Comparison of ENCODE assay signal across 18 cellular contexts in the genomic region with DNA sequence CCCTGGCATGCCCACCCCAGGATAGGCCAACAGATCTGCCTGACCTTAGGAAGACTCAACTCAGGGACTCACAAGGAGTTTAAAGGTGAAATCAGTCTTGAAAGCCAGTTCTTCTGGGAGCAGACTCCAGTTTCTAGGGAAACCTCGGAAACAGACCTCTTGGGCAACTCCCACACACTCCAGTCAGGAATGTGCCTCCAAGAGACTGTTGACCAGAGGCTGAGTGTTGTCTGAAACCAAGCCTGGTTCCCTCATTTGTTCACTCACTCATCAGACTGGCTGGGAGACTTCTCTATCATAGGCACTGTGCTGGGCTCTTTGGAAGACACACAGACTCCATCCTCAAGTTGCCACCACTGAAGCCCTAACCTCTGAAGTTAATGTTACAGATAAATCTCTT. TPM values are rescaled to one million over a fixed set of nuclear protein-coding genes. Genes with fewer than 3 reads are reported as not detected.
DNase-seq lines count a peak whose midpoint lies in the region; ATAC-seq, FAIRE-seq and TF ChIP-seq lines count a peak whose summit lies in the region.
"Had no signal": no experiment of that assay in that cellular context is flagged by ENCODE, and none has a peak within 500 bp of the region (broad histone marks: within the 10 kb centered on the region; RNA-seq: fewer than 3 reads in every experiment).

No MANE protein-coding gene starts in this region.

- DNase-seq in AG08395 (ENCODE audit: low spot score), result peak; percentile 17
- peak; percentile 33 for DNase-seq in GM03348 (ENCODE audit: low spot score)
- peak; percentile 86 for DNase-seq in bronchial epithelial cell (ENCODE audit: low read depth)
- peak in 1 of 2 donors; percentile 66 for DNase-seq in left lung
- DNase-seq in DMS153 treated with DMSO at 0.1 percent for 48 hours (lab: John Stamatoyannopoulos, UW; ENCODE audit: unreplicated experiment), result no peak
- DNase-seq: activated CD4-positive, alpha-beta T cell treated with anti-CD3 and anti-CD28 coated beads for 4 hours; activated T-cell treated with anti-CD3 and anti-CD28 coated beads, Interleukin-2, amount 50 U/mL, for 1 hour; colonic mucosa; mucosa of descending colon; NCI-H187; pancreas; stimulated activated CD4-positive, alpha-beta T cell treated with anti-CD3 and anti-CD28 coated beads, Interleukin-12 subunit alpha, Interleukin-12 subunit beta, amount 100 ng/mL, for 4 hours; T-helper 17 cell had no signal

- H3K36me3 ChIP-seq in bronchial epithelial cell (ENCODE audit: control insufficient read depth, insufficient read depth, low read length) (no peaks in the 10 kb centered on the region), left lung (peaks cover 0 to 7% of the 10 kb centered on the region in 2 donors)
- H3K36me3 ChIP-seq: colonic mucosa, pancreas, suprapubic skin had no signal

- H3K4me3 ChIP-seq in bronchial epithelial cell (ENCODE audit: low read depth, low read length) (no peak overlapping the region), left lung (peak overlapping the region in 1 of 2 donors; percentile 23)
- H3K4me3 ChIP-seq: colonic mucosa, GM23338, mucosa of descending colon, pancreas, suprapubic skin had no signal

- FAIRE-seq in bronchial epithelial cell (lab: Jason Lieb, UNC), result no peak
- FAIRE-seq: pancreas had no signal

- H3K4me1 ChIP-seq in left lung, result peaks cover 16 to 68% of the 10 kb centered on the region in 2 donors
- H3K4me1 ChIP-seq: colonic mucosa, suprapubic skin had no signal

- H3K27me3 ChIP-seq in bronchial epithelial cell (ENCODE audit: control insufficient read depth, insufficient read depth, low read length) (no peaks in the 10 kb centered on the region), left lung (no peaks in the 10 kb centered on the region)
- H3K27me3 ChIP-seq: colonic mucosa, pancreas had no signal

- H3K9me3 ChIP-seq in left lung, result no peaks in the 10 kb centered on the region
- H3K9me3 ChIP-seq: colonic mucosa, mucosa of descending colon, pancreas, suprapubic skin had no signal

- intact Hi-C loops in left lung (cut with DNase I), result no loop called here

- peak overlapping the region; percentile 60 to 97 for H3K27ac ChIP-seq in left lung
- H3K27ac ChIP-seq: colonic mucosa, pancreas, suprapubic skin had no signal

- TF ChIP-seq CTCF in bronchial epithelial cell (IDR thresholded peaks at IDR 0.05; ENCODE audit: insufficient read depth, low read length, severe bottlenecking), result no peak
- TF ChIP-seq CTCF in left lung (IDR thresholded peaks at IDR 0.05), result no peak

- ATAC-seq in left lung (peak; percentile 82), GM18519 (IDR thresholded peaks at IDR 0.05; ENCODE audit: low FRiP score, unreplicated experiment) (no peak), HG02852 (IDR thresholded peaks at IDR 0.05; ENCODE audit: unreplicated experiment) (no peak), GM18867 (IDR thresholded peaks at IDR 0.05; ENCODE audit: unreplicated experiment) (no peak)
- ATAC-seq: GM23338, mucosa of descending colon, pancreas, T-helper 17 cell had no signal

RNA-seq across cellular contexts. Expression of gene TREM1, which starts 1.8 kb away (rescaled TPM):
- total RNA-seq in bronchial epithelial cell (1.8 and 21.1 TPM in 2 replicates), left lung (10 to 100 TPM; 36.5 to 65.3 TPM)
- total RNA-seq: GM23338 had no signal

RNA-seq across cellular contexts. Expression of gene NCR2, which starts 50.7 kb away (rescaled TPM):
- total RNA-seq in bronchial epithelial cell (not detected in 2 replicates), left lung (not detected)
- total RNA-seq: colonic mucosa, GM23338, pancreas, suprapubic skin, T-helper 17 cell had no signal

RNA-seq across cellular contexts. Expression of gene TREML4, which starts 56.6 kb away (rescaled TPM):
- total RNA-seq in bronchial epithelial cell, result not detected in 2 replicates
- under 1 TPM in 1 of 2 donors, not detected in 1; 0.32 TPM for total RNA-seq in left lung
- total RNA-seq: colonic mucosa, GM23338, mucosa of descending colon, pancreas, suprapubic skin had no signal
